15 cellular contexts compared by ENCODE assay signal in the genomic region with DNA sequence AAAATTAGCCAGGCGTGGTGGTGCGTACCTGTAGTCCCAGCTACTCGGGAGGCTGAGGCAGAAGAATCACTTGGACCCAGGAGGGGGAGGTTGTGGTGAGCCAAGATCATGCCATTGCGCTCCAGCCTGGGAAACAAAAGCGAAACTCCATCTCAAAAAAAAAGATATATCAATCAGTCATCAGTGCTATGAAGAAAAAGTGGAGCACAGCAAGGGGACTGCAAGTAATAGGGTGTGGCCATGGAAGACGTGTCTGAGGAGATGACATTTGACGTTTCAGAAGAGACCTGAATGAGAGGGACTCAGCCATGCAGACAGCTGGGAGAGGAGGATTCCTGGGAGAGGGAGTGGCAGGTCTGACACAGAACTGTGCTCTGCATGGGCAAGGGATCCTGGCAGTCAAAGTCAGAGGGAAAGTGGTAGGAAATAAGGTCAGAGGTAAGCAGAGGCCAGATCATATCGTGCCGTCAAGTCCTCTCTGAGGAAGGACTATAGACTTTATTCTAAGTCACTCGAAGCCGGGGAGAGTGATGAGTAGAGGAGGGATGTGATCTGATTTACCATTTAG. TPM values are rescaled to one million over a fixed set of nuclear protein-coding genes. Genes with fewer than 3 reads are reported as not detected.
DNase-seq lines count a peak whose midpoint lies in the region; ATAC-seq, FAIRE-seq and TF ChIP-seq lines count a peak whose summit lies in the region.
"Had no signal": no experiment of that assay in that cellular context is flagged by ENCODE, and none has a peak within 500 bp of the region (broad histone marks: within the 10 kb centered on the region; RNA-seq: fewer than 3 reads in every experiment).

No MANE protein-coding gene starts in this region.

- peak overlapping the region; percentile 78 for H3K27ac Mint-ChIP-seq in activated T-helper 17 cell treated with anti-CD3 and anti-CD28 coated beads, Interleukin-2, amount 50 U/mL, for 72 hours
- peak overlapping the region; percentile 71 for H3K27ac Mint-ChIP-seq in type B pancreatic cell

- intact Hi-C loops in left cardiac atrium (cut with DNase I): no loop called here

- peak overlapping the region; percentile 60 for H3K9ac ChIP-seq in keratinocyte (ENCODE audit: control insufficient read depth, extremely low read depth, insufficient read depth, low read length)
- H3K9ac ChIP-seq: parathyroid adenoma had no signal

- H3K36me3 ChIP-seq in keratinocyte (ENCODE audit: control insufficient read depth in 2 of 2, extremely low read depth in 1 of 2, insufficient read depth in 2 of 2, low read length in 2 of 2): no peaks in the 10 kb centered on the region
- H3K36me3 ChIP-seq: lower lobe of right lung had no signal

- no peaks in the 10 kb centered on the region for H3K9me3 Mint-ChIP-seq in activated T-helper 17 cell treated with anti-CD3 and anti-CD28 coated beads, Interleukin-2, amount 50 U/mL, for 72 hours
- H3K9me3 Mint-ChIP-seq in type B pancreatic cell: no peaks in the 10 kb centered on the region

- peaks cover 26% of the 10 kb centered on the region for H3K4me1 Mint-ChIP-seq in activated T-helper 17 cell treated with anti-CD3 and anti-CD28 coated beads, Interleukin-2, amount 50 U/mL, for 72 hours
- H3K4me1 Mint-ChIP-seq in type B pancreatic cell (ENCODE audit: unreplicated experiment): peaks cover 14% of the 10 kb centered on the region

- peaks cover 17% of the 10 kb centered on the region for H3K4me1 ChIP-seq in keratinocyte (ENCODE audit: control insufficient read depth, extremely low read depth, insufficient read depth, low read length)
- H3K4me1 ChIP-seq: parathyroid adenoma had no signal

- H3K79me2 ChIP-seq in keratinocyte (ENCODE audit: control insufficient read depth, insufficient read depth, low read length): no peaks in the 10 kb centered on the region
- H3K79me2 ChIP-seq: parathyroid adenoma had no signal

- dilution Hi-C loops in keratinocyte (cut with MboI; ENCODE audit: extremely low pct_ligation_motif_present, low sequenced_read_pairs): no loop called here

- no peaks in the 10 kb centered on the region for H3K9me3 ChIP-seq in keratinocyte (ENCODE audit: control insufficient read depth, low read depth, low read length)
- H3K9me3 ChIP-seq: lower lobe of right lung had no signal

- H3K27ac ChIP-seq in keratinocyte (ENCODE audit: control insufficient read depth, insufficient read depth, low read length): peak overlapping the region; percentile 87
- H3K27ac ChIP-seq: lower lobe of right lung, parathyroid adenoma had no signal

- no peak overlapping the region for H3K4me3 ChIP-seq in keratinocyte (ENCODE audit: control insufficient read depth in 2 of 3, extremely low read depth in 1 of 3, insufficient read depth in 2 of 3, low read depth in 1 of 3, low read length in 3 of 3)
- H3K4me3 ChIP-seq: lower lobe of right lung had no signal

- no peaks in the 10 kb centered on the region for H4K20me1 ChIP-seq in keratinocyte (ENCODE audit: control insufficient read depth, extremely low read depth, insufficient read depth, low read length)

- DNase-seq in stimulated activated CD4-positive, alpha-beta T cell treated with anti-CD3 and anti-CD28 coated beads, Interleukin-1b, Interleukin-23, amount 100 ng/mL, for 48 hours: peak; percentile 13
- DNase-seq in stimulated activated CD4-positive, alpha-beta T cell treated with anti-CD3 and anti-CD28 coated beads, Interleukin-4, amount 100 ng/mL, for 24 hours: no peak
- DNase-seq in keratinocyte (ENCODE audit: low read depth, low spot score) (peak; percentile 21), type B pancreatic cell (ENCODE audit: extremely low spot score, unreplicated experiment) (no peak), NCI-H774 (lab: John Stamatoyannopoulos, UW) (no peak), left cardiac atrium (no peak), NCI-H1417 treated with DMSO at 0.1 percent for 48 hours (lab: John Stamatoyannopoulos, UW) (no peak)
- DNase-seq: lower lobe of right lung; NCI-H1092 treated with DMSO at 0.1 percent for 48 hours; NCI-H526; RPMI8226; stimulated activated naive CD4-positive, alpha-beta T cell; T-helper 9 cell had no signal

- H3K4me2 ChIP-seq in keratinocyte (ENCODE audit: control insufficient read depth, extremely low read depth, insufficient read depth, low read depth, low read length): peak overlapping the region; percentile 37

- no peaks in the 10 kb centered on the region for H3K27me3 ChIP-seq in keratinocyte (ENCODE audit: control insufficient read depth, extremely low read depth, insufficient read depth, low read length)

- FAIRE-seq in keratinocyte (lab: Jason Lieb, UNC): peak; percentile 51

- TF ChIP-seq CTCF in keratinocyte (optimal IDR thresholded peaks at IDR 0.05 in 1 of 3, IDR thresholded peaks at IDR 0.05 in 1 of 3, conservative IDR thresholded peaks at IDR 0.05 in 1 of 3; ENCODE audit: extremely low read depth in 1 of 3, insufficient read depth in 2 of 3, low read length in 3 of 3) (no peak), type B pancreatic cell (conservative IDR thresholded peaks at IDR 0.05) (no peak)

- H3K36me3 Mint-ChIP-seq in activated T-helper 17 cell treated with anti-CD3 and anti-CD28 coated beads, Interleukin-2, amount 50 U/mL, for 72 hours (ENCODE audit: low read depth): peaks cover 76% of the 10 kb centered on the region
- H3K36me3 Mint-ChIP-seq in type B pancreatic cell: no peaks in the 10 kb centered on the region

- peak; percentile 15 for ATAC-seq in activated T-helper 17 cell treated with anti-CD3 and anti-CD28 coated beads, Interleukin-2, amount 50 U/mL, for 72 hours (replicated peaks)
- no peak for ATAC-seq in left cardiac atrium
- ATAC-seq: lower lobe of right lung had no signal

- H3K9me1 ChIP-seq in keratinocyte (ENCODE audit: control insufficient read depth, extremely low read depth, insufficient read depth, low read length): no peaks in the 10 kb centered on the region

- H3K27me3 Mint-ChIP-seq in activated T-helper 17 cell treated with anti-CD3 and anti-CD28 coated beads, Interleukin-2, amount 50 U/mL, for 72 hours: no peaks in the 10 kb centered on the region
- peaks cover 11% of the 10 kb centered on the region for H3K27me3 Mint-ChIP-seq in type B pancreatic cell

- peak overlapping the region; percentile 81 for H2AFZ ChIP-seq in keratinocyte (ENCODE audit: control insufficient read depth, low read length)
- H2AFZ ChIP-seq: parathyroid adenoma had no signal

- H3K4me3 Mint-ChIP-seq in activated T-helper 17 cell treated with anti-CD3 and anti-CD28 coated beads, Interleukin-2, amount 50 U/mL, for 72 hours: peak overlapping the region; percentile 89
- H3K4me3 Mint-ChIP-seq in type B pancreatic cell: peak overlapping the region; percentile 40

RNA-seq across cellular contexts. Expression of a gene that starts 3.3 kb away (rescaled TPM):
- total RNA-seq in activated T-helper 17 cell treated with anti-CD3 and anti-CD28 coated beads, Interleukin-2, amount 50 U/mL, for 72 hours: 10 to 100 TPM; 17.2 to 26.9 TPM
- 0.05 to 0.09 TPM (median 0.07 TPM) in 3 replicates for polyA plus RNA-seq in keratinocyte
- polyA plus RNA-seq in keratinocyte (2011; ENCODE audit: low read depth): not detected
- polyA plus RNA-seq in keratinocyte (2011; cell fraction: cytosol; rRNA removed): 0.04 TPM in 1 of 2 replicates, not detected in the other
- 0.09 and 0.28 TPM in 2 replicates for polyA plus RNA-seq in keratinocyte (2011; cell fraction: nucleus; rRNA removed)
- polyA plus RNA-seq in keratinocyte (2012; ENCODE audit: low replicate concordance): not detected in 2 replicates
- polyA minus RNA-seq in keratinocyte: 0.16 to 0.30 TPM in 2 of 3 replicates, not detected in the other
- not detected for polyA minus RNA-seq in keratinocyte (2011; cell fraction: cytosol; rRNA and poly(A)+ RNA removed)
- not detected in 2 replicates for polyA minus RNA-seq in keratinocyte (2011; cell fraction: nucleus; rRNA and poly(A)+ RNA removed)
- total RNA-seq in type B pancreatic cell (ENCODE audit: low replicate concordance) (not detected in 2 replicates), left cardiac atrium (under 1 TPM; 0.26 to 0.50 TPM)

RNA-seq across cellular contexts. Expression of a gene that starts 27.2 kb away (rescaled TPM):
- total RNA-seq in activated T-helper 17 cell treated with anti-CD3 and anti-CD28 coated beads, Interleukin-2, amount 50 U/mL, for 72 hours: 10 to 100 TPM; 21.8 to 39.5 TPM
- polyA plus RNA-seq in keratinocyte: 8.9 to 11.6 TPM (median 9.6 TPM) in 3 replicates
- polyA plus RNA-seq in keratinocyte (2011; ENCODE audit: low read depth): 5.6 TPM
- polyA plus RNA-seq in keratinocyte (2011; cell fraction: cytosol; rRNA removed): 2.9 and 5.3 TPM in 2 replicates
- 16.2 and 17.5 TPM in 2 replicates for polyA plus RNA-seq in keratinocyte (2011; cell fraction: nucleus; rRNA removed)
- polyA plus RNA-seq in keratinocyte (2012; ENCODE audit: low replicate concordance): 4.6 and 4.8 TPM in 2 replicates
- polyA minus RNA-seq in keratinocyte: 14.8 to 38.8 TPM (median 31.3 TPM) in 3 replicates
- 8.2 TPM for polyA minus RNA-seq in keratinocyte (2011; cell fraction: cytosol; rRNA and poly(A)+ RNA removed)
- 24.0 and 42.6 TPM in 2 replicates for polyA minus RNA-seq in keratinocyte (2011; cell fraction: nucleus; rRNA and poly(A)+ RNA removed)
- total RNA-seq in type B pancreatic cell (ENCODE audit: low replicate concordance): 30.3 and 37.4 TPM in 2 replicates
- total RNA-seq in left cardiac atrium: 10 to 100 TPM; 18.2 to 23.6 TPM

RNA-seq across cellular contexts. Expression of a gene that starts 27.2 kb away (rescaled TPM):
- total RNA-seq in activated T-helper 17 cell treated with anti-CD3 and anti-CD28 coated beads, Interleukin-2, amount 50 U/mL, for 72 hours: 100 to 1,000 TPM in 1 of 2 donors, 10 to 100 TPM in 1; 88.8 to 117 TPM
- polyA plus RNA-seq in keratinocyte: 60.0 to 83.4 TPM (median 78.1 TPM) in 3 replicates
- polyA plus RNA-seq in keratinocyte (2011; ENCODE audit: low read depth): 41.4 TPM
- polyA plus RNA-seq in keratinocyte (2011; cell fraction: cytosol; rRNA removed): 34.4 and 53.2 TPM in 2 replicates
- 125 and 161 TPM in 2 replicates for polyA plus RNA-seq in keratinocyte (2011; cell fraction: nucleus; rRNA removed)
- polyA plus RNA-seq in keratinocyte (2012; ENCODE audit: low replicate concordance): 50.3 and 53.8 TPM in 2 replicates
- polyA minus RNA-seq in keratinocyte: 35.6 to 85.3 TPM (median 56.5 TPM) in 3 replicates
- polyA minus RNA-seq in keratinocyte (2011; cell fraction: cytosol; rRNA and poly(A)+ RNA removed): 56.2 TPM
- 83.9 and 132 TPM in 2 replicates for polyA minus RNA-seq in keratinocyte (2011; cell fraction: nucleus; rRNA and poly(A)+ RNA removed)
- total RNA-seq in type B pancreatic cell (ENCODE audit: low replicate concordance): 90.0 and 95.5 TPM in 2 replicates
- 10 to 100 TPM; 43.3 to 59.1 TPM for total RNA-seq in left cardiac atrium

Comparison
In these comparisons a context has a peak if more than half of its experiments do, and no peak if none do; other contexts are left out.
1. DNase-seq: peak in stimulated activated CD4-positive, alpha-beta T cell treated with anti-CD3 and anti-CD28 coated beads, Interleukin-1b, Interleukin-23, amount 100 ng/mL, for 48 hours (single experiment) and keratinocyte (single experiment); none in stimulated activated CD4-positive, alpha-beta T cell treated with anti-CD3 and anti-CD28 coated beads, Interleukin-4, amount 100 ng/mL, for 24 hours (single experiment), type B pancreatic cell (single experiment), NCI-H774 (single experiment), left cardiac atrium (single experiment) and NCI-H1417 treated with DMSO at 0.1 percent for 48 hours (single experiment).
2. RNA of a gene that starts 3.3 kb away (total RNA-seq): 17.2 to 26.9 TPM in activated T-helper 17 cell treated with anti-CD3 and anti-CD28 coated beads, Interleukin-2, amount 50 U/mL, for 72 hours; 0.26 to 0.50 TPM in left cardiac atrium and not detected in type B pancreatic cell; every median in the first group is over 10 times any median in the second.